ENCODE assay signal across 9 cellular contexts in the genomic region with DNA sequence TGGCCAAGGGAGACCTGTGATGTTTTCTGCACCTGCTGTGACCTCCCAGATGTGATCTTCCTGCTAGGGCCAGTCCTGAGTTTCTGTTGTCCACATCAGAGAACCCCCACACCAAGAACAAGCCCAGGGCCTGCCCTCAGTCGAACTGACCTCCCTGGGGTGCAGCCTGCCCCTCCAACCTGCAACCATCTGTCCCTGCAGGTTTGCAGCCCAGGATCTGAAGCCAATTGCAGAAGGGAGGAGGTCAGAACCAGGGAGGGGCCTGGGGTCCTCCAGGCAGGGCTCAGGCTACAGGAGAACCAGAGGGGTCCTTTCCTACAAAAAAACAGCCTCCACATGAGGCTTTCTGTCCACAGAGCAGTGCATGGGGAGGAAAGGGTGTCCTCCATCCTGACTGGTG. TPM values are rescaled to one million over a fixed set of nuclear protein-coding genes. Genes with fewer than 3 reads are reported as not detected.
DNase-seq lines count a peak whose midpoint lies in the region; ATAC-seq and TF ChIP-seq lines count a peak whose summit lies in the region.
"Had no signal": no experiment of that assay in that cellular context is flagged by ENCODE, and none has a peak within 500 bp of the region (broad histone marks: within the 10 kb centered on the region; RNA-seq: fewer than 3 reads in every experiment).

No MANE protein-coding gene starts in this region.

- H3K27me3 ChIP-seq in right atrium auricular region (no peaks in the 10 kb centered on the region), breast epithelium (no peaks in the 10 kb centered on the region), mucosa of stomach (ENCODE audit: control insufficient read depth, insufficient read depth, low read length) (no peaks in the 10 kb centered on the region)

- H3K4me3 ChIP-seq in right atrium auricular region (peak overlapping the region; percentile 61 to 82), breast epithelium (peak overlapping the region; percentile 75 to 89 (median 79)), mucosa of stomach (ENCODE audit: low read length) (no peak overlapping the region)

- H3K27ac ChIP-seq in right atrium auricular region (peak overlapping the region; percentile 89 to 96), breast epithelium (peak overlapping the region; percentile 97 to 98)

- no peak for TF ChIP-seq CTCF in right atrium auricular region (IDR thresholded peaks at IDR 0.05)
- no peak for TF ChIP-seq CTCF in breast epithelium (IDR thresholded peaks at IDR 0.05)

- no peak for ATAC-seq in left cardiac atrium

- intact Hi-C loops in left cardiac atrium (cut with DNase I): loop anchor here in 1 of 2 donors (10.0 kb wide), 1 partner anchor 238 kb away; the partner anchor contains the start of genes CNGA4 and FHIP1B
- intact Hi-C loops in breast epithelium (cut with DNase I; ENCODE audit: low total_unique reads): loop anchor here (5.0 kb wide), 1 partner anchor 586 kb away; no protein-coding TSS in a partner anchor

- peaks cover 12% of the 10 kb centered on the region for H3K36me3 ChIP-seq in right atrium auricular region
- no peaks in the 10 kb centered on the region for H3K36me3 ChIP-seq in breast epithelium
- H3K36me3 ChIP-seq in mucosa of stomach (ENCODE audit: control insufficient read depth, insufficient read depth, low read length): peaks cover 9% of the 10 kb centered on the region

- H3K9me3 ChIP-seq in right atrium auricular region (no peaks in the 10 kb centered on the region), breast epithelium (no peaks in the 10 kb centered on the region), mucosa of stomach (ENCODE audit: control insufficient read depth, low read length) (no peaks in the 10 kb centered on the region)

- H3K4me1 ChIP-seq in right atrium auricular region (peaks cover 0 to 30% of the 10 kb centered on the region in 2 donors), breast epithelium (peaks cover 11 to 13% of the 10 kb centered on the region in 2 donors), mucosa of stomach (ENCODE audit: control insufficient read depth, insufficient read depth, low read length) (peaks cover 57% of the 10 kb centered on the region)

- DNase-seq in right atrium auricular region (ENCODE audit: low spot score) (no peak), left cardiac atrium (no peak), breast epithelium (ENCODE audit: low spot score in 2 of 2) (no peak), HPDE6-E6E7 (ENCODE audit: extremely low spot score) (no peak), germinal center (ENCODE audit: low spot score) (no peak), SW480 (ENCODE audit: low spot score) (no peak)
- DNase-seq in stimulated activated CD4-positive, alpha-beta T cell treated with anti-CD3 and anti-CD28 coated beads, Interleukin-4, amount 100 ng/mL, for 4 hours: no peak
- DNase-seq: NCI-H2029 treated with DMSO at 0.1 percent for 48 hours had no signal

- H3K9ac ChIP-seq in mucosa of stomach (ENCODE audit: low read length): peak overlapping the region; percentile 44

- no peak for TF ChIP-seq POLR2A in breast epithelium (IDR thresholded peaks at IDR 0.05)

RNA-seq across cellular contexts. Expression of gene TRIM3, which starts 0.8 kb away (rescaled TPM):
- total RNA-seq in right atrium auricular region (10 to 100 TPM in 1 of 2 donors, 1 to 10 TPM in 1; 7.1 to 19.5 TPM), left cardiac atrium (10 to 100 TPM; 10.6 to 14.5 TPM), breast epithelium (10 to 100 TPM; 21.6 to 43.9 (median 32.6) TPM)

RNA-seq across cellular contexts. Expression of gene ARFIP2, which starts 8.2 kb away (rescaled TPM):
- total RNA-seq in right atrium auricular region (10 to 100 TPM; 19.2 to 34.1 TPM), left cardiac atrium (10 to 100 TPM; 18.6 to 32.6 TPM), breast epithelium (100 to 1,000 TPM in 2 of 3 donors, 10 to 100 TPM in 1; 40.0 to 129 (median 121) TPM)

RNA-seq across cellular contexts. Expression of gene TIMM10B, which starts 8.4 kb away (rescaled TPM):
- total RNA-seq in right atrium auricular region (10 to 100 TPM; 19.8 to 22.6 TPM), left cardiac atrium (10 to 100 TPM; 19.9 to 33.0 TPM), breast epithelium (10 to 100 TPM; 30.7 to 49.2 (median 39.3) TPM)

RNA-seq across cellular contexts. Expression of gene DNHD1, which starts 24.1 kb away (rescaled TPM):
- total RNA-seq in right atrium auricular region: 1 to 10 TPM; 4.4 to 4.8 TPM
- 1 to 10 TPM; 4.4 to 7.6 TPM for total RNA-seq in left cardiac atrium
- 10 to 100 TPM; 12.3 to 21.6 (median 14.9) TPM for total RNA-seq in breast epithelium

RNA-seq across cellular contexts. Expression of gene HPX, which starts 32.1 kb away (rescaled TPM):
- total RNA-seq in right atrium auricular region (under 1 TPM in 1 of 2 donors, not detected in 1; 0.20 TPM), left cardiac atrium (1 to 10 TPM in 1 of 2 donors, under 1 TPM in 1; 0.38 to 1.0 TPM), breast epithelium (10 to 100 TPM in 2 of 3 donors, under 1 TPM in 1; 0.96 to 25.2 (median 12.9) TPM)
